22 cellular contexts compared by ENCODE assay signal in genomic region chr13:113124211-113125025, GRCh38. TPM values are rescaled to one million over a fixed set of nuclear protein-coding genes. Genes with fewer than 3 reads are reported as not detected.
DNase-seq lines count a peak whose midpoint lies in the region; ATAC-seq, FAIRE-seq and TF ChIP-seq lines count a peak whose summit lies in the region.
"Had no signal": no experiment of that assay in that cellular context is flagged by ENCODE, and none has a peak within 500 bp of the region (broad histone marks: within the 10 kb centered on the region; RNA-seq: fewer than 3 reads in every experiment).

No MANE protein-coding gene starts in this region.

- H4K20me1 ChIP-seq in HepG2 (ENCODE audit: insufficient read depth, low read length): peaks cover 4% of the 10 kb centered on the region; the same call in 1 of the 2 replicates

- BruUV-seq in HepG2 (replicated peaks; lab: Mats Ljungman, UMichigan): no TSS peak

- in situ Hi-C loops in HepG2 (cut with HindIII; ENCODE audit: extremely low pct_ligation_motif_present, low pct_unique_long_range_greater_than_20kb): loop anchor here (5.0 kb wide), 1 partner anchor 87 kb away; no protein-coding TSS in a partner anchor

- no peak for TF ChIP-seq POLR2A in HepG2 (IDR thresholded peaks at IDR 0.05; ENCODE audit: insufficient read depth in 1 of 2, low read depth in 2 of 2, low read length in 2 of 2)

- intact Hi-C loops in HepG2 (cut with micrococcal nuclease; ENCODE audit: unreplicated experiment): loop anchor here (5.0 kb wide), 2 partner anchors 58 to 182 kb away; no protein-coding TSS in a partner anchor
- intact Hi-C loops in sciatic nerve (cut with DNase I): no loop called here

- peak; percentile 17 for DNase-seq in activated CD4-positive, CD25-positive, alpha-beta regulatory T cell treated with anti-CD3 and anti-CD28 coated beads, Interleukin-2, amount 50 U/mL, for 72 hours
- no peak for DNase-seq in activated CD4-positive, CD25-positive, alpha-beta regulatory T cell (lab: John Stamatoyannopoulos, UW)
- DNase-seq in coronary artery (ENCODE audit: low spot score): peak; percentile 70
- no peak for DNase-seq in HepG2 (ENCODE audit: low spot score)
- peak; percentile 37 for DNase-seq in sciatic nerve (ENCODE audit: low spot score)
- no peak for DNase-seq in GOT3 (lab: John Stamatoyannopoulos, UW)
- DNase-seq: AML-193, NCI-H1417, NCI-H187, NCI-H2107, NCI-H510A, NCI-H748 treated with DMSO at 0.1 percent for 48 hours had no signal

- H3K27ac ChIP-seq in coronary artery: no peak overlapping the region
- no peak overlapping the region for H3K27ac ChIP-seq in HepG2 (ENCODE audit: extremely low read length, insufficient read depth, low read length)
- H3K27ac ChIP-seq: 22Rv1, C4-2B, KMS-11 had no signal

- no peak for FAIRE-seq in HepG2 (lab: Jason Lieb, UNC)
- FAIRE-seq: D721Med, GM12891, GM18507, H1 had no signal

- no peak overlapping the region for H2AFZ ChIP-seq in HepG2 (ENCODE audit: low read length)

- H3K9me3 ChIP-seq in HepG2 (ENCODE audit: low read length): no peaks in the 10 kb centered on the region

- WGBS in HepG2 (ENCODE audit: low lambda C conversion rate): 95% methylated on average over 11 of the region's 19 CpGs

- POLR2A ChIA-PET in HepG2 (lab: Yijun Ruan, JAX): interaction anchor here (0.6 to 3.6 kb wide), 11 partner anchors 10 to 181 kb away, joined by 3 to 71 read pairs (median 6); partner anchors contain the start of genes CUL4A, F7 and PCID2

- H3K4me1 ChIP-seq in HepG2 (ENCODE audit: insufficient read depth, low read length): peaks cover 43% of the 10 kb centered on the region

- no peaks in the 10 kb centered on the region; a peak in 1 of 5 replicates for H3K27me3 ChIP-seq in HepG2 (ENCODE audit: control insufficient read depth in 1 of 2, insufficient read depth in 2 of 2, low read length in 2 of 2)

- TF ChIP-seq EP300 in HepG2 (IDR thresholded peaks at IDR 0.05; ENCODE audit: low read depth in 2 of 2, low read length in 2 of 2) (no peak), HepG2 (CRISPR knock-in tag; IDR thresholded peaks at IDR 0.05; ENCODE audit: borderline replicate concordance) (no peak)

- CTCF ChIA-PET in HepG2 (lab: Yijun Ruan, JAX; ENCODE audit: low intra/inter-chr PET ratio, low total read pairs): interaction anchor here (2.5 kb wide), 1 partner anchor 90 kb away, joined by 15 read pairs; no protein-coding TSS in a partner anchor

- no peak for ATAC-seq in HepG2
- ATAC-seq in sciatic nerve: no peak
- ATAC-seq in SK-N-SH treated with all-trans-retinoic acid at 6 μM for 48 hours: no peak
- ATAC-seq in GM21825 (IDR thresholded peaks at IDR 0.05; ENCODE audit: unreplicated experiment): no peak

- TF ChIP-seq CTCF in coronary artery (IDR thresholded peaks at IDR 0.05) (no peak), HepG2 (CRISPR knock-in tag; IDR thresholded peaks at IDR 0.05) (no peak)

- H3K36me3 ChIP-seq in HepG2 (replicated peaks in 1 of 2; ENCODE audit: control insufficient read depth in 1 of 2, insufficient read depth in 2 of 2, low read length in 2 of 2): peaks cover 0 to 1% of the 10 kb centered on the region in 2 experiments; a peak in 2 of 5 replicates

- H3K4me2 ChIP-seq in HepG2 (ENCODE audit: low read depth, low read length): peak overlapping the region; percentile 86
- H3K4me2 ChIP-seq: KMS-11 had no signal

- H3K79me2 ChIP-seq in HepG2 (ENCODE audit: insufficient read depth, low read length): peaks cover 28% of the 10 kb centered on the region

- no peak for TF ChIP-seq RAD21 in HepG2 (CRISPR knock-in tag; IDR thresholded peaks at IDR 0.05)

- H3K4me3 ChIP-seq in coronary artery (no peak overlapping the region), HepG2 (replicated peaks in 1 of 3; ENCODE audit: insufficient read depth in 1 of 3, low read depth in 2 of 3, low read length in 3 of 3) (peak overlapping the region; percentile 70 to 92 (median 76))

- H3K9ac ChIP-seq in HepG2 (ENCODE audit: insufficient read depth, low read depth, low read length): peak overlapping the region; percentile 29; the same call in 1 of the 2 replicates
- H3K9ac ChIP-seq: KMS-11 had no signal

TF ChIP-seq in HepG2, 621 proteins besides CTCF, POLR2A, EP300 and RAD21 (continues in another document):
- TF ChIP-seq AGO2 (optimal IDR thresholded peaks at IDR 0.05; ENCODE audit: low read depth, low read length): peak; percentile 48

TF ChIP-seq in SK-N-SH treated with all-trans-retinoic acid at 6 μM for 48 hours, 23 proteins besides CTCF, POLR2A, EP300 and RAD21 (continues in another document):
- TF ChIP-seq ZC3H10 (CRISPR knock-in tag; IDR thresholded peaks at IDR 0.05): no peak

RNA-seq across cellular contexts. Expression of gene F10, which starts 1.8 kb away (rescaled TPM):
- 19.9 and 58.4 TPM in 2 replicates for total RNA-seq in HepG2 (2016; rRNA removed; fragmentation: Illumina TruSeq; extraction: Trizol)
- 11.2 and 12.3 TPM in 2 replicates for total RNA-seq in HepG2 (2016; cell fraction: cytosol; rRNA removed; fragmentation: Illumina TruSeq; extraction: Trizol; ENCODE audit: low read depth)
- total RNA-seq in HepG2 (2016; cell fraction: insoluble cytoplasmic fraction; rRNA removed; fragmentation: Illumina TruSeq; extraction: Trizol): 18.9 and 61.6 TPM in 2 replicates
- 12.7 and 13.1 TPM in 2 replicates for total RNA-seq in HepG2 (2016; cell fraction: membrane; rRNA removed; fragmentation: Illumina TruSeq; extraction: Trizol)
- 43.8 and 53.5 TPM in 2 replicates for total RNA-seq in HepG2 (2016; cell fraction: nucleus; rRNA removed; fragmentation: Illumina TruSeq; extraction: Trizol)
- 237 and 317 TPM in 2 replicates for polyA plus RNA-seq in HepG2 (2011; rRNA removed)
- polyA plus RNA-seq in HepG2 (2011; cell fraction: cytosol; rRNA removed): 277 and 280 TPM in 2 replicates
- 231 and 240 TPM in 2 replicates for polyA plus RNA-seq in HepG2 (2011; cell fraction: nucleus; rRNA removed)
- polyA plus RNA-seq in HepG2 (2012): 150 and 219 TPM in 2 replicates
- polyA plus RNA-seq in HepG2 (2016; cell fraction: cytosol; fragmentation: Illumina TruSeq; extraction: Trizol; ENCODE audit: low read depth): 11.6 and 13.0 TPM in 2 replicates
- 18.4 and 19.4 TPM in 2 replicates for polyA plus RNA-seq in HepG2 (2016; cell fraction: insoluble cytoplasmic fraction; fragmentation: Illumina TruSeq; extraction: Trizol; ENCODE audit: low read depth)
- 10.3 and 10.6 TPM in 2 replicates for polyA plus RNA-seq in HepG2 (2016; cell fraction: membrane; fragmentation: Illumina TruSeq; extraction: Trizol; ENCODE audit: low read depth)
- 82.4 and 83.6 TPM in 2 replicates for polyA plus RNA-seq in HepG2 (2016; cell fraction: nucleus; fragmentation: Illumina TruSeq; extraction: Trizol; ENCODE audit: insufficient read depth, low read depth)
- polyA minus RNA-seq in HepG2 (2011; rRNA and poly(A)+ RNA removed; ENCODE audit: low replicate concordance): 117 TPM in 1 of 2 replicates, not detected in the other
- polyA minus RNA-seq in HepG2 (2011; cell fraction: cytosol; rRNA and poly(A)+ RNA removed): 61.5 and 79.5 TPM in 2 replicates
- 44.3 and 53.6 TPM in 2 replicates for polyA minus RNA-seq in HepG2 (2011; cell fraction: nucleus; rRNA and poly(A)+ RNA removed)
- 14.2 TPM for total RNA-seq in sciatic nerve
- total RNA-seq: RPMI7951 had no signal

RNA-seq across cellular contexts. Expression of gene F7, which starts 18.8 kb away (rescaled TPM):
- 7.2 and 12.6 TPM in 2 replicates for total RNA-seq in HepG2 (2016; rRNA removed; fragmentation: Illumina TruSeq; extraction: Trizol)
- 0.61 and 0.71 TPM in 2 replicates for total RNA-seq in HepG2 (2016; cell fraction: cytosol; rRNA removed; fragmentation: Illumina TruSeq; extraction: Trizol; ENCODE audit: low read depth)
- total RNA-seq in HepG2 (2016; cell fraction: insoluble cytoplasmic fraction; rRNA removed; fragmentation: Illumina TruSeq; extraction: Trizol): 6.7 and 12.9 TPM in 2 replicates
- 1.9 and 2.2 TPM in 2 replicates for total RNA-seq in HepG2 (2016; cell fraction: membrane; rRNA removed; fragmentation: Illumina TruSeq; extraction: Trizol)
- total RNA-seq in HepG2 (2016; cell fraction: nucleus; rRNA removed; fragmentation: Illumina TruSeq; extraction: Trizol): 10.3 and 10.6 TPM in 2 replicates
- 26.5 and 39.9 TPM in 2 replicates for polyA plus RNA-seq in HepG2 (2011; rRNA removed)
- polyA plus RNA-seq in HepG2 (2011; cell fraction: cytosol; rRNA removed): 21.7 and 26.2 TPM in 2 replicates
- 105 and 121 TPM in 2 replicates for polyA plus RNA-seq in HepG2 (2011; cell fraction: nucleus; rRNA removed)
- polyA plus RNA-seq in HepG2 (2012): 45.9 and 52.4 TPM in 2 replicates
- 0.51 and 0.52 TPM in 2 replicates for polyA plus RNA-seq in HepG2 (2016; cell fraction: cytosol; fragmentation: Illumina TruSeq; extraction: Trizol; ENCODE audit: low read depth)
- 7.0 and 7.3 TPM in 2 replicates for polyA plus RNA-seq in HepG2 (2016; cell fraction: insoluble cytoplasmic fraction; fragmentation: Illumina TruSeq; extraction: Trizol; ENCODE audit: low read depth)
- polyA plus RNA-seq in HepG2 (2016; cell fraction: membrane; fragmentation: Illumina TruSeq; extraction: Trizol; ENCODE audit: low read depth): 1.1 and 1.6 TPM in 2 replicates
- polyA plus RNA-seq in HepG2 (2016; cell fraction: nucleus; fragmentation: Illumina TruSeq; extraction: Trizol; ENCODE audit: insufficient read depth, low read depth): 23.6 and 26.7 TPM in 2 replicates
- 43.0 TPM in 1 of 2 replicates, not detected in the other for polyA minus RNA-seq in HepG2 (2011; rRNA and poly(A)+ RNA removed; ENCODE audit: low replicate concordance)
- polyA minus RNA-seq in HepG2 (2011; cell fraction: cytosol; rRNA and poly(A)+ RNA removed): 8.7 and 12.9 TPM in 2 replicates
- 14.7 and 15.7 TPM in 2 replicates for polyA minus RNA-seq in HepG2 (2011; cell fraction: nucleus; rRNA and poly(A)+ RNA removed)
- total RNA-seq in sciatic nerve: 0.27 TPM
- total RNA-seq: RPMI7951 had no signal

RNA-seq across cellular contexts. Expression of gene PROZ, which starts 34.0 kb away (rescaled TPM):
- total RNA-seq in HepG2 (2016; rRNA removed; fragmentation: Illumina TruSeq; extraction: Trizol): 2.1 and 5.6 TPM in 2 replicates
- total RNA-seq in HepG2 (2016; cell fraction: cytosol; rRNA removed; fragmentation: Illumina TruSeq; extraction: Trizol; ENCODE audit: low read depth): 0.20 and 0.35 TPM in 2 replicates
- 1.9 and 5.3 TPM in 2 replicates for total RNA-seq in HepG2 (2016; cell fraction: insoluble cytoplasmic fraction; rRNA removed; fragmentation: Illumina TruSeq; extraction: Trizol)
- 0.62 and 0.93 TPM in 2 replicates for total RNA-seq in HepG2 (2016; cell fraction: membrane; rRNA removed; fragmentation: Illumina TruSeq; extraction: Trizol)
- total RNA-seq in HepG2 (2016; cell fraction: nucleus; rRNA removed; fragmentation: Illumina TruSeq; extraction: Trizol): 3.0 and 4.0 TPM in 2 replicates
- polyA plus RNA-seq in HepG2 (2011; rRNA removed): 22.5 and 26.1 TPM in 2 replicates
- 14.4 and 16.0 TPM in 2 replicates for polyA plus RNA-seq in HepG2 (2011; cell fraction: cytosol; rRNA removed)
- 45.5 and 49.7 TPM in 2 replicates for polyA plus RNA-seq in HepG2 (2011; cell fraction: nucleus; rRNA removed)
- 12.7 and 14.1 TPM in 2 replicates for polyA plus RNA-seq in HepG2 (2012)
- polyA plus RNA-seq in HepG2 (2016; cell fraction: cytosol; fragmentation: Illumina TruSeq; extraction: Trizol; ENCODE audit: low read depth): 0.23 and 0.67 TPM in 2 replicates
- 1.6 and 2.1 TPM in 2 replicates for polyA plus RNA-seq in HepG2 (2016; cell fraction: insoluble cytoplasmic fraction; fragmentation: Illumina TruSeq; extraction: Trizol; ENCODE audit: low read depth)
- 0.70 and 0.93 TPM in 2 replicates for polyA plus RNA-seq in HepG2 (2016; cell fraction: membrane; fragmentation: Illumina TruSeq; extraction: Trizol; ENCODE audit: low read depth)
- 10.7 and 11.6 TPM in 2 replicates for polyA plus RNA-seq in HepG2 (2016; cell fraction: nucleus; fragmentation: Illumina TruSeq; extraction: Trizol; ENCODE audit: insufficient read depth, low read depth)
- 5.4 TPM in 1 of 2 replicates, not detected in the other for polyA minus RNA-seq in HepG2 (2011; rRNA and poly(A)+ RNA removed; ENCODE audit: low replicate concordance)
- 4.9 and 8.4 TPM in 2 replicates for polyA minus RNA-seq in HepG2 (2011; cell fraction: cytosol; rRNA and poly(A)+ RNA removed)
- polyA minus RNA-seq in HepG2 (2011; cell fraction: nucleus; rRNA and poly(A)+ RNA removed): 3.1 and 4.4 TPM in 2 replicates
- not detected for total RNA-seq in sciatic nerve
- total RNA-seq: H1, RPMI7951 had no signal
- polyA plus RNA-seq: H1 had no signal

Comparison
In these comparisons a context has a peak if more than half of its experiments do, and no peak if none do; other contexts are left out.
1. DNase-seq: peak in activated CD4-positive, CD25-positive, alpha-beta regulatory T cell treated with anti-CD3 and anti-CD28 coated beads, Interleukin-2, amount 50 U/mL, for 72 hours (single experiment), coronary artery (single experiment) and sciatic nerve (single experiment); none in activated CD4-positive, CD25-positive, alpha-beta regulatory T cell (0 of 4), HepG2 (single experiment) and GOT3 (single experiment).